In genomic region chr6:152356659-152357058, GRCh38 we compare ENCODE assay signal across 9 cellular contexts.
DNase-seq lines count a peak whose midpoint lies in the region; ATAC-seq and TF ChIP-seq lines count a peak whose summit lies in the region.
"Had no signal": no experiment of that assay in that cellular context is flagged by ENCODE, and none has a peak within 500 bp of the region (broad histone marks: within the 10 kb centered on the region; RNA-seq: fewer than 3 reads in every experiment).

No MANE protein-coding gene starts in this region.

- peak; percentile 30; the same call in 1 of the 2 replicates for TF ChIP-seq CTCF in GM12874 (IDR thresholded peaks at IDR 0.05; ENCODE audit: insufficient read depth, low read depth, low read length)
- TF ChIP-seq CTCF in endodermal cell (conservative IDR thresholded peaks at IDR 0.05): peak; percentile 72

- 21 to 35% methylated on average over 2 of the region's 2 CpGs for WGBS in endodermal cell (ENCODE audit: insufficient coverage in 1 of 2, insufficient read length in 1 of 2), 2 experiments

- no peaks in the 10 kb centered on the region for H3K36me3 ChIP-seq in endodermal cell (ENCODE audit: control insufficient read depth, insufficient read depth, low read length)

- H3K27ac ChIP-seq in endodermal cell (ENCODE audit: low read depth, low read length): no peak overlapping the region
- H3K27ac ChIP-seq: epithelial cell of prostate had no signal

- no peaks in the 10 kb centered on the region for H3K9me3 Mint-ChIP-seq in endodermal cell
- H3K9me3 Mint-ChIP-seq in activated naive CD4-positive, alpha-beta T cell treated with anti-CD3 and anti-CD28 coated beads, Interleukin-2, amount 10 ng/mL, durations not matched to agents 7 days and 5 days: no peaks in the 10 kb centered on the region

- H3K4me3 Mint-ChIP-seq in endodermal cell: no peak overlapping the region
- H3K4me3 Mint-ChIP-seq in activated naive CD4-positive, alpha-beta T cell treated with anti-CD3 and anti-CD28 coated beads, Interleukin-2, amount 10 ng/mL, durations not matched to agents 7 days and 5 days: no peak overlapping the region

- ATAC-seq in HG02981 (IDR thresholded peaks at IDR 0.05; ENCODE audit: unreplicated experiment) (peak; percentile 68), left colon (no peak)

- no peaks in the 10 kb centered on the region for H3K36me3 Mint-ChIP-seq in endodermal cell (ENCODE audit: low read depth)
- H3K36me3 Mint-ChIP-seq in activated naive CD4-positive, alpha-beta T cell treated with anti-CD3 and anti-CD28 coated beads, Interleukin-2, amount 10 ng/mL, durations not matched to agents 7 days and 5 days: no peaks in the 10 kb centered on the region

- intact Hi-C loops in left colon (cut with DNase I, micrococcal nuclease): no loop called here

- no peaks in the 10 kb centered on the region for H3K27me3 ChIP-seq in endodermal cell (ENCODE audit: control insufficient read depth, insufficient read depth, low read length, poor library complexity, severe bottlenecking)

- H3K27ac Mint-ChIP-seq in endodermal cell: no peak overlapping the region
- no peak overlapping the region for H3K27ac Mint-ChIP-seq in activated naive CD4-positive, alpha-beta T cell treated with anti-CD3 and anti-CD28 coated beads, Interleukin-2, amount 10 ng/mL, durations not matched to agents 7 days and 5 days

- H3K4me1 Mint-ChIP-seq in endodermal cell: peaks cover 9% of the 10 kb centered on the region
- no peaks in the 10 kb centered on the region for H3K4me1 Mint-ChIP-seq in activated naive CD4-positive, alpha-beta T cell treated with anti-CD3 and anti-CD28 coated beads, Interleukin-2, amount 10 ng/mL, durations not matched to agents 7 days and 5 days

- H3K9me3 ChIP-seq in endodermal cell (ENCODE audit: control insufficient read depth, low read length): no peaks in the 10 kb centered on the region

- H3K4me1 ChIP-seq in endodermal cell (ENCODE audit: control insufficient read depth, insufficient read depth, low read length): peaks cover 11% of the 10 kb centered on the region

- H3K27me3 Mint-ChIP-seq in endodermal cell (ENCODE audit: insufficient read depth): no peaks in the 10 kb centered on the region
- no peaks in the 10 kb centered on the region for H3K27me3 Mint-ChIP-seq in activated naive CD4-positive, alpha-beta T cell treated with anti-CD3 and anti-CD28 coated beads, Interleukin-2, amount 10 ng/mL, durations not matched to agents 7 days and 5 days

- H3K9ac ChIP-seq in endodermal cell (ENCODE audit: extremely low read depth, low read length, poor library complexity, severe bottlenecking): no peak overlapping the region

- no peak overlapping the region for H3K4me3 ChIP-seq in endodermal cell (ENCODE audit: low read length)

- CTCF ChIA-PET in activated naive CD4-positive, alpha-beta T cell treated with anti-CD3 and anti-CD28 coated beads, Interleukin-2, amount 10 ng/mL, durations not matched to agents 7 days and 5 days (lab: Charles Lee): interaction anchor here (0.6 to 1.5 kb wide), 15 partner anchors 9 to 767 kb away, joined by 3 to 7 read pairs (median 3); no protein-coding TSS in a partner anchor

- DNase-seq in AG08395 (ENCODE audit: low spot score): peak; percentile 42
- peak; percentile 78 for DNase-seq in NCI-H82 treated with DMSO at 0.1 percent for 48 hours (lab: John Stamatoyannopoulos, UW; ENCODE audit: unreplicated experiment)
- no peak for DNase-seq in endodermal cell
- peak; percentile 22 for DNase-seq in pulmonary artery endothelial cell (ENCODE audit: low read depth, low spot score)
- DNase-seq in left colon: no peak
- DNase-seq in activated naive CD4-positive, alpha-beta T cell treated with anti-CD3 and anti-CD28 coated beads, Interleukin-2, amount 10 ng/mL, durations not matched to agents 7 days and 5 days: no peak

Comparison
In these comparisons a context has a peak if more than half of its experiments do, and no peak if none do; other contexts are left out.
1. DNase-seq: peak in AG08395 (single experiment), NCI-H82 treated with DMSO at 0.1 percent for 48 hours (single experiment) and pulmonary artery endothelial cell (single experiment); none in endodermal cell (single experiment), left colon (0 of 2) and activated naive CD4-positive, alpha-beta T cell treated with anti-CD3 and anti-CD28 coated beads, Interleukin-2, amount 10 ng/mL, durations not matched to agents 7 days and 5 days (single experiment).